ENCODE assay signal across 10 cellular contexts in genomic region chrX:65932173-65933084, GRCh38.
DNase-seq lines count a peak whose midpoint lies in the region; ATAC-seq and TF ChIP-seq lines count a peak whose summit lies in the region.
"Had no signal": no experiment of that assay in that cellular context is flagged by ENCODE, and none has a peak within 500 bp of the region (broad histone marks: within the 10 kb centered on the region; RNA-seq: fewer than 3 reads in every experiment).

No MANE protein-coding gene starts in this region.

- H4K91ac ChIP-seq in H9 (ENCODE audit: insufficient read length, low read depth, low read length): no peak overlapping the region

- H3K79me2 ChIP-seq in H9 (ENCODE audit: insufficient read depth, low read length): no peaks in the 10 kb centered on the region

- no peaks in the 10 kb centered on the region for H3K79me1 ChIP-seq in H9 (ENCODE audit: insufficient read depth, low read depth, low read length, poor library complexity, severe bottlenecking)

- no peaks in the 10 kb centered on the region; the same call in 1 of the 2 replicates for H3K27me3 Mint-ChIP-seq in H9 (ENCODE audit: low read depth)
- peaks cover 0 to 13% of the 10 kb centered on the region in 2 donors for H3K27me3 Mint-ChIP-seq in T-cell
- H3K27me3 Mint-ChIP-seq in CD4-positive, alpha-beta T cell: no peaks in the 10 kb centered on the region

- no peak overlapping the region for H2BK15ac ChIP-seq in H9 (ENCODE audit: low read depth, low read length)

- H3K23me2 ChIP-seq in H9 (ENCODE audit: insufficient read length, low read depth, low read length, poor library complexity, severe bottlenecking): no peaks in the 10 kb centered on the region

- no peak overlapping the region for H3K9ac ChIP-seq in H9 (ENCODE audit: extremely low read depth, insufficient read length, low read length)

- peaks cover 28% of the 10 kb centered on the region for H3K9me3 ChIP-seq in H9 (ENCODE audit: control insufficient read depth, low read depth, low read length)
- peaks cover 4% of the 10 kb centered on the region for H3K9me3 ChIP-seq in CD4-positive, alpha-beta T cell (ENCODE audit: control insufficient read depth, low read length)

- H3K27ac ChIP-seq in H9 (ENCODE audit: insufficient read length, low read depth, low read length): no peak overlapping the region
- no peak overlapping the region for H3K27ac ChIP-seq in CD4-positive, alpha-beta T cell (ENCODE audit: low read depth, low read length)

- H3K4me1 Mint-ChIP-seq in H9 (peaks cover 3 to 8% of the 10 kb centered on the region in 2 experiments), T-cell (peaks cover 8 to 17% (median 16%) of the 10 kb centered on the region in 3 donors)
- peaks cover 5% of the 10 kb centered on the region for H3K4me1 Mint-ChIP-seq in CD4-positive, alpha-beta T cell (ENCODE audit: low read depth)

- no peak overlapping the region for H2AK5ac ChIP-seq in H9 (ENCODE audit: insufficient read length, low read length)

- no peak overlapping the region for H3K14ac ChIP-seq in H9 (ENCODE audit: insufficient read depth, low read length)

- no peak overlapping the region for H2BK12ac ChIP-seq in H9 (ENCODE audit: insufficient read length, low read depth, low read length)

- H3K9me3 Mint-ChIP-seq in H9: peaks cover 56 to 62% of the 10 kb centered on the region in 2 experiments
- H3K9me3 Mint-ChIP-seq in T-cell: peaks cover 3 to 5% (median 5%) of the 10 kb centered on the region in 3 donors
- no peaks in the 10 kb centered on the region for H3K9me3 Mint-ChIP-seq in CD4-positive, alpha-beta T cell

- no peak overlapping the region for H4K5ac ChIP-seq in H9 (ENCODE audit: insufficient read length, low read depth, low read length)

- CTCF ChIA-PET in T-cell (lab: Charles Lee): no interaction called here
- CTCF ChIA-PET in CD4-positive, alpha-beta T cell (lab: Charles Lee): no interaction called here

- H3K27ac Mint-ChIP-seq in H9 (no peak overlapping the region), T-cell (peak overlapping the region in 1 of 2 donors; percentile 51)
- H3K27ac Mint-ChIP-seq in CD4-positive, alpha-beta T cell: no peak overlapping the region

- H3K4ac ChIP-seq in H9 (ENCODE audit: low read depth, low read length): no peak overlapping the region

- no peaks in the 10 kb centered on the region for H3K4me1 ChIP-seq in H9 (ENCODE audit: insufficient read depth, low read length)

- no peak overlapping the region for H2BK5ac ChIP-seq in H9 (ENCODE audit: insufficient read length, low read length)

- H3K18ac ChIP-seq in H9 (ENCODE audit: insufficient read length, low read depth, low read length): no peak overlapping the region

- H2AFZ ChIP-seq in H9 (ENCODE audit: low read length): no peak overlapping the region

- POLR2A ChIA-PET in T-cell (lab: Charles Lee): no interaction called here
- POLR2A ChIA-PET in CD4-positive, alpha-beta T cell (lab: Charles Lee): no interaction called here

- no peaks in the 10 kb centered on the region for H3K27me3 ChIP-seq in H9 (ENCODE audit: insufficient read depth, low read length)
- no peaks in the 10 kb centered on the region for H3K27me3 ChIP-seq in CD4-positive, alpha-beta T cell (ENCODE audit: control insufficient read depth, insufficient read depth, low read length)

- DNase-seq in COR-L47 (lab: John Stamatoyannopoulos, UW) (peak; percentile 0), H9 (no peak), UCSD-AML1 (lab: John Stamatoyannopoulos, UW; ENCODE audit: unreplicated experiment) (peak; percentile 53), kidney glomerular epithelial cell (lab: John Stamatoyannopoulos, UW) (peak; percentile 1), T-cell (no peak), NCI-H146 treated with DMSO at 0.1 percent for 48 hours (lab: John Stamatoyannopoulos, UW; ENCODE audit: unreplicated experiment) (no peak), OCI-M2 (lab: John Stamatoyannopoulos, UW; ENCODE audit: unreplicated experiment) (no peak)
- no peak for DNase-seq in CD4-positive, alpha-beta T cell
- DNase-seq: activated gamma-delta T cell treated with Interleukin-2 at 50 U/mL for 16 hours, Right ventricle myocardium superior had no signal

- no CpG with 5 or more reads among the region's 10 CpGs for WGBS in H9 (ENCODE audit: extremely low coverage, insufficient read length, low lambda C conversion rate)

- no peak overlapping the region for H4K8ac ChIP-seq in H9 (replicated peaks; ENCODE audit: insufficient read length, low read depth, low read length)

- H3K4me3 Mint-ChIP-seq in H9 (no peak overlapping the region), T-cell (no peak overlapping the region)
- H3K4me3 Mint-ChIP-seq in CD4-positive, alpha-beta T cell: no peak overlapping the region

- H3K4me2 ChIP-seq in H9 (ENCODE audit: insufficient read depth, insufficient read length, low read length): no peak overlapping the region

- intact Hi-C loops in CD4-positive, alpha-beta T cell (cut with DNase I, micrococcal nuclease): no loop called here

- H3K23ac ChIP-seq in H9 (ENCODE audit: insufficient read length, low read depth, low read length): no peak overlapping the region

- no peak for ATAC-seq in T-cell (replicated peaks in 1 of 4)
- ATAC-seq in CD4-positive, alpha-beta T cell (ENCODE audit: poor library complexity): no peak

- H2BK20ac ChIP-seq in H9 (ENCODE audit: low read depth, low read length, poor library complexity, severe bottlenecking): no peak overlapping the region

- H2BK120ac ChIP-seq in H9 (ENCODE audit: low read depth, low read length, poor library complexity, severe bottlenecking): no peak overlapping the region

- peak; percentile 55; the same call in 2 of the 3 replicates for TF ChIP-seq CTCF in H9 (conservative IDR thresholded peaks at IDR 0.05)
- TF ChIP-seq CTCF in CD4-positive, alpha-beta T cell (IDR thresholded peaks at IDR 0.05): no peak

- H3T11ph ChIP-seq in H9 (ENCODE audit: low read length): no peak overlapping the region

- no peaks in the 10 kb centered on the region for H4K20me1 ChIP-seq in H9 (ENCODE audit: control insufficient read depth, insufficient read depth, insufficient read length)

- no peak overlapping the region for H3K56ac ChIP-seq in H9 (ENCODE audit: insufficient read length, low read depth, low read length)

- H3K36me3 Mint-ChIP-seq in H9 (ENCODE audit: insufficient read depth in 1 of 3, low read depth in 3 of 3) (peaks cover 9 to 15% (median 9%) of the 10 kb centered on the region in 3 experiments; a peak in 6 of 7 replicates), T-cell (peaks cover 4% of the 10 kb centered on the region)
- no peaks in the 10 kb centered on the region for H3K36me3 Mint-ChIP-seq in CD4-positive, alpha-beta T cell (ENCODE audit: low read depth)

Comparison
In these comparisons a context has a peak if more than half of its experiments do, and no peak if none do; other contexts are left out.
1. DNase-seq: peak in COR-L47 (single experiment), UCSD-AML1 (single experiment) and kidney glomerular epithelial cell (single experiment); none in H9 (single experiment), T-cell (0 of 34), NCI-H146 treated with DMSO at 0.1 percent for 48 hours (single experiment), OCI-M2 (single experiment) and CD4-positive, alpha-beta T cell (0 of 10).